In the genomic region with DNA sequence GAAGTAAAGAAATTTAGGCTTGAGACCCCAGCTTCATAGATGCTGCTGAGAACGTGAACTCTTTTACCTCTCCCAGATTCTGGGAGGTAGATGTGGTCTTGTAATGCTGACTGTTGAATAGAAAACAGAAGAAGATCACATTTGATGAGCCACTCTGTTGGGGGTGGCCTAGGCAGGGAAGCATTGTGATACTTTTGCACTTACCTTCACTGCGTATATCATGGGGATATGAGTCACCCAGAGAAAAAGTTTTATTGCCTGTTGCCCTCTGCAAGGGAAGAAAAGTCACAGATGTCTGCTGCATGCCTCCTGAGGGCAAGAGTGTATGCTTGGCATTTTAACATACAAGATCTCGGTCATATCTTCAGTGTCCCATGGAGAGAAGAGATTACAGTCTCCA, we compare ENCODE assay signal across 29 cellular contexts.
DNase-seq lines count a peak whose midpoint lies in the region; ATAC-seq, FAIRE-seq and TF ChIP-seq lines count a peak whose summit lies in the region.
"Had no signal": no experiment of that assay in that cellular context is flagged by ENCODE, and none has a peak within 500 bp of the region (broad histone marks: within the 10 kb centered on the region; RNA-seq: fewer than 3 reads in every experiment).

No MANE protein-coding gene starts in this region.

- no peak for TF ChIP-seq CTCF in mammary epithelial cell (conservative IDR thresholded peaks at IDR 0.05 in 1 of 2, IDR thresholded peaks at IDR 0.05 in 1 of 2; ENCODE audit: extremely low read depth in 1 of 2, insufficient read depth in 1 of 2, low read depth in 1 of 2, low read length in 2 of 2)
- no peak for TF ChIP-seq CTCF in breast epithelium (IDR thresholded peaks at IDR 0.05)
- no peak for TF ChIP-seq CTCF in fibroblast of villous mesenchyme (IDR thresholded peaks at IDR 0.05; ENCODE audit: insufficient read depth, low read depth, low read length)
- no peak for TF ChIP-seq CTCF in heart left ventricle (IDR thresholded peaks at IDR 0.05)

- H3K79me2 ChIP-seq in mammary epithelial cell (ENCODE audit: insufficient read depth, low read length): no peaks in the 10 kb centered on the region

- intact Hi-C loops in mammary epithelial cell (cut with micrococcal nuclease): loop anchor here (1.0 to 5.0 kb wide), 3 partner anchors 247 to 1110 kb away; no protein-coding TSS in a partner anchor
- intact Hi-C loops in breast epithelium (cut with DNase I; ENCODE audit: low total_unique reads): no loop called here
- intact Hi-C loops in heart left ventricle (cut with DNase I): loop anchor here in 4 of 10 donors (1.0 to 10.0 kb wide), 4 partner anchors 115 to 247 kb away; no protein-coding TSS in a partner anchor

- BruUV-seq in mammary epithelial cell (replicated peaks; lab: Mats Ljungman, UMichigan): no TSS peak

- H3K9ac ChIP-seq in mammary epithelial cell (ENCODE audit: insufficient read depth, low read length): no peak overlapping the region
- H3K9ac ChIP-seq: KMS-11 had no signal

- in situ Hi-C loops in mammary epithelial cell (cut with MboI; ENCODE audit: low sequenced_read_pairs in 2 of 2): no loop called here

- no peak overlapping the region for H3K4me3 ChIP-seq in mammary epithelial cell (replicated peaks in 1 of 3; ENCODE audit: insufficient read depth in 1 of 3, low read depth in 2 of 3, low read length in 3 of 3)
- no peak overlapping the region for H3K4me3 ChIP-seq in breast epithelium
- H3K4me3 ChIP-seq in fibroblast of villous mesenchyme (ENCODE audit: low read depth, low read length): no peak overlapping the region
- no peak overlapping the region for H3K4me3 ChIP-seq in heart left ventricle
- H3K4me3 ChIP-seq: adrenal gland, esophagus squamous epithelium, lung, smooth muscle cell, upper lobe of right lung had no signal

- H3K4me1 ChIP-seq in mammary epithelial cell (ENCODE audit: insufficient read depth, low read length): peaks cover 8% of the 10 kb centered on the region
- no peaks in the 10 kb centered on the region for H3K4me1 ChIP-seq in breast epithelium
- peaks cover 0 to 16% (median 3%) of the 10 kb centered on the region in 12 donors for H3K4me1 ChIP-seq in heart left ventricle
- H3K4me1 ChIP-seq: adrenal gland, BE2C, upper lobe of right lung had no signal

- no peak overlapping the region for H3K4me3 Mint-ChIP-seq in stimulated activated effector memory CD8-positive, alpha-beta T cell treated with anti-CD3 and anti-CD28 coated beads, Interleukin-12 subunit alpha, Interleukin-12 subunit beta, amount 100 ng/mL, for 72 hours
- H3K4me3 Mint-ChIP-seq: effector memory CD8-positive, alpha-beta T cell had no signal

- DNase-seq in mammary epithelial cell: peak; percentile 56
- DNase-seq in breast epithelium (ENCODE audit: low spot score in 2 of 2): no peak
- DNase-seq in RCC 7860 (ENCODE audit: low spot score): peak; percentile 11
- peak; percentile 36 for DNase-seq in fibroblast of villous mesenchyme (ENCODE audit: low read depth)
- DNase-seq in stimulated activated effector memory CD8-positive, alpha-beta T cell treated with anti-CD3 and anti-CD28 coated beads, Interleukin-12 subunit alpha, Interleukin-12 subunit beta, amount 100 ng/mL, for 72 hours (ENCODE audit: low spot score in 2 of 2): no peak
- no peak for DNase-seq in NCI-H510A treated with DMSO at 0.1 percent for 48 hours (lab: John Stamatoyannopoulos, UW)
- DNase-seq in heart left ventricle: no peak
- DNase-seq: activated CD8-positive, alpha-beta memory T cell treated with anti-CD3 and anti-CD28 coated beads for 24 hours; activated naive CD4-positive, alpha-beta T cell treated with Interleukin-2 at 50 U/mL for 16 hours; activated T-cell treated with anti-CD3 and anti-CD28 coated beads, Interleukin-2, amount 50 U/mL, for 1 hour; BE2C; DMS153; effector memory CD8-positive, alpha-beta T cell; esophagus squamous epithelium; GF-D8; NCI-H1930; NCI-H774; stimulated activated CD4-positive, alpha-beta T cell treated with anti-CD3 and anti-CD28 coated beads, Interleukin-2, amount 100 ng/mL, for 24 hours; T-helper 1 cell; upper lobe of right lung had no signal

- H3K27me3 ChIP-seq in mammary epithelial cell (ENCODE audit: insufficient read depth, low read length) (no peaks in the 10 kb centered on the region), breast epithelium (no peaks in the 10 kb centered on the region), heart left ventricle (no peaks in the 10 kb centered on the region)
- H3K27me3 ChIP-seq: adrenal gland, BE2C, brain microvascular endothelial cell, esophagus squamous epithelium, upper lobe of right lung had no signal

- no peaks in the 10 kb centered on the region for H3K36me3 ChIP-seq in mammary epithelial cell (ENCODE audit: insufficient read depth, low read length)
- no peaks in the 10 kb centered on the region for H3K36me3 ChIP-seq in breast epithelium
- H3K36me3 ChIP-seq in heart left ventricle: no peaks in the 10 kb centered on the region
- H3K36me3 ChIP-seq: adrenal gland, BE2C, brain microvascular endothelial cell, esophagus squamous epithelium, upper lobe of right lung had no signal

- FAIRE-seq in RCC 7860 (lab: Jason Lieb, UNC): no peak
- FAIRE-seq: A204.1, colon, TTC549 had no signal

- dilution Hi-C loops in mammary epithelial cell (cut with HindIII; ENCODE audit: low sequenced_read_pairs): no loop called here

- CTCF ChIA-PET in mammary epithelial cell (lab: Charles Lee; ENCODE audit: low non-redundant PET): no interaction called here

- TF ChIP-seq POLR2A in breast epithelium (IDR thresholded peaks at IDR 0.05) (no peak), heart left ventricle (IDR thresholded peaks at IDR 0.05) (no peak)

- no peak overlapping the region for H3K27ac Mint-ChIP-seq in stimulated activated effector memory CD8-positive, alpha-beta T cell treated with anti-CD3 and anti-CD28 coated beads, Interleukin-12 subunit alpha, Interleukin-12 subunit beta, amount 100 ng/mL, for 72 hours
- H3K27ac Mint-ChIP-seq: effector memory CD8-positive, alpha-beta T cell had no signal

- no peaks in the 10 kb centered on the region for H4K20me1 ChIP-seq in mammary epithelial cell (ENCODE audit: insufficient read depth, low read length)

- H2AFZ ChIP-seq in mammary epithelial cell (ENCODE audit: low read depth, low read length): no peak overlapping the region

- no peaks in the 10 kb centered on the region for H3K36me3 Mint-ChIP-seq in stimulated activated effector memory CD8-positive, alpha-beta T cell treated with anti-CD3 and anti-CD28 coated beads, Interleukin-12 subunit alpha, Interleukin-12 subunit beta, amount 100 ng/mL, for 72 hours

- H3K27ac ChIP-seq in mammary epithelial cell (ENCODE audit: insufficient read depth, low read depth, low read length) (no peak overlapping the region), breast epithelium (no peak overlapping the region), heart left ventricle (no peak overlapping the region)
- H3K27ac ChIP-seq: adrenal gland, brain microvascular endothelial cell, KMS-11, upper lobe of right lung had no signal

- H3K9me3 Mint-ChIP-seq in stimulated activated effector memory CD8-positive, alpha-beta T cell treated with anti-CD3 and anti-CD28 coated beads, Interleukin-12 subunit alpha, Interleukin-12 subunit beta, amount 100 ng/mL, for 72 hours: no peaks in the 10 kb centered on the region
- H3K9me3 Mint-ChIP-seq: effector memory CD8-positive, alpha-beta T cell had no signal

- H3K9me3 ChIP-seq in mammary epithelial cell (replicated peaks; ENCODE audit: insufficient read depth, low read length) (peaks cover 3% of the 10 kb centered on the region), breast epithelium (no peaks in the 10 kb centered on the region), heart left ventricle (no peaks in the 10 kb centered on the region)
- H3K9me3 ChIP-seq: adrenal gland, BE2C, esophagus squamous epithelium, upper lobe of right lung had no signal

- ATAC-seq in stimulated activated effector memory CD8-positive, alpha-beta T cell treated with anti-CD3 and anti-CD28 coated beads, Interleukin-12 subunit alpha, Interleukin-12 subunit beta, amount 100 ng/mL, for 72 hours: peak; percentile 65
- no peak for ATAC-seq in heart left ventricle
- ATAC-seq in activated CD4-positive, CD25-positive, alpha-beta regulatory T cell treated with anti-CD3 and anti-CD28 coated beads, Interleukin-2, amount 50 U/mL, for 24 hours: no peak
- ATAC-seq: effector memory CD8-positive, alpha-beta T cell; upper lobe of right lung had no signal

- H3K4me2 ChIP-seq in mammary epithelial cell (ENCODE audit: insufficient read depth, low read depth, low read length): no peak overlapping the region
- H3K4me2 ChIP-seq: KMS-11, smooth muscle cell had no signal

- H3K4me1 Mint-ChIP-seq in stimulated activated effector memory CD8-positive, alpha-beta T cell treated with anti-CD3 and anti-CD28 coated beads, Interleukin-12 subunit alpha, Interleukin-12 subunit beta, amount 100 ng/mL, for 72 hours: no peaks in the 10 kb centered on the region

- WGBS in mammary epithelial cell (ENCODE audit: low coverage, missing lambda C conversion rate): 85% methylated on average over 3 of the region's 3 CpGs
- 92 to 98% (median 96%) methylated on average over 3 of the region's 3 CpGs for WGBS in heart left ventricle, 4 donors

Comparison
In these comparisons a context has a peak if more than half of its experiments do, and no peak if none do; other contexts are left out.
1. DNase-seq: peak in mammary epithelial cell (single experiment), RCC 7860 (single experiment) and fibroblast of villous mesenchyme (single experiment); none in breast epithelium (0 of 2), stimulated activated effector memory CD8-positive, alpha-beta T cell treated with anti-CD3 and anti-CD28 coated beads, Interleukin-12 subunit alpha, Interleukin-12 subunit beta, amount 100 ng/mL, for 72 hours (0 of 2), NCI-H510A treated with DMSO at 0.1 percent for 48 hours (single experiment) and heart left ventricle (0 of 5).